Comparison of ENCODE assay signal across 11 cellular contexts in the genomic region with DNA sequence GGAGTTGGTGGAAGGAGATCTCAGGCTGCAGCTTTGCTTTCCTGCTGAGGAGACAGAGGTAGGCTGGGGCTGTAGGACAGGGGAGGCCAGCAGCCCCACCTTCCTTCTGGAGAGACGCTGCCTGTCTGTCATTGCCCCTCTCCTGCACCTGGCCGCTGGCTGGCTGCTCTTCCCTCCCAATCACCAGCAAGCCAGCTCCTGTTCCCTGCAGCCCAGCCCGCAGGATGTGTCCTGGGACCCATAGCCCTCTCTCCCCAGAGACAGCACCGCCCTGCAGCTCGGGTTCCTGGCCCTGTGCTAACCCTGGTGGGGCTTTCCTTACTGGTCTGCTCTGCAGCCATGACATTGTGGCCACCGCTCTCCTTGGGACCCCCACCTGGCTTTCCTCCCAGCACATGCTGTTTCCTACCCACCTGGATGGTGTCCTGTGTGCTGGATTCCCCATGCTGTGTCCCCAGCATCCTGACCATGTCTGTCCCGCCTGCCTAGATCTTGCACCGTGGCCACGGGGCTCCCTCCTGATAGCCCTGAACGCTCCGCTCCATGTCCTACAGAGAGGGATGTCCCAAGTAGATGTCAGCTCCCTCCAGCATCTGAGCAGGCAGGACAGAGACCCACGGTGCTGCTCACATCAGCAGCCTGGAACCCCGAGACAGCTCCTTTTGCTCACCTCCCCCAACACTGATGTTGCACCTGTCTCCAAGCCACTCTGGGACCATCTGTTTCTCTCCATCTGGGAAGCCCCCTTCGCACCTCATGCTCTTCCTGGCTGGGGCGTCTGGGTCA. TPM values are rescaled to one million over a fixed set of nuclear protein-coding genes. Genes with fewer than 3 reads are reported as not detected.
DNase-seq lines count a peak whose midpoint lies in the region; ATAC-seq and TF ChIP-seq lines count a peak whose summit lies in the region.
"Had no signal": no experiment of that assay in that cellular context is flagged by ENCODE, and none has a peak within 500 bp of the region (broad histone marks: within the 10 kb centered on the region; RNA-seq: fewer than 3 reads in every experiment).

No MANE protein-coding gene starts in this region.

- POLR2A ChIA-PET in WTC11 (lab: Charles Lee), result no interaction called here

- no peak overlapping the region for H3K9ac ChIP-seq in iPS-18a (ENCODE audit: low read length)

- H3K27ac Mint-ChIP-seq in activated CD8-positive, alpha-beta memory T cell treated with anti-CD3 and anti-CD28 coated beads, Interleukin-2, amount 10 ng/mL, durations not matched to agents 7 days and 5 days, result peak overlapping the region; percentile 12
- 0 out of 2 replicates have a peak overlapping the region, but pooled peaks have one; percentile 15 for H3K27ac Mint-ChIP-seq in WTC11
- peak overlapping the region; percentile 71 for H3K27ac Mint-ChIP-seq in stimulated activated effector memory CD8-positive, alpha-beta T cell treated with anti-CD3 and anti-CD28 coated beads, Interleukin-12 subunit alpha, Interleukin-12 subunit beta, amount 100 ng/mL, for 72 hours

- peaks cover 4% of the 10 kb centered on the region for H3K36me3 ChIP-seq in iPS-18a (ENCODE audit: control insufficient read depth, low read depth, low read length)
- peaks cover 0 to under 1% (median 0%) of the 10 kb centered on the region in 9 donors for H3K36me3 ChIP-seq in heart right ventricle
- H3K36me3 ChIP-seq: suprapubic skin had no signal

- no peaks in the 10 kb centered on the region for H3K9me3 Mint-ChIP-seq in activated CD8-positive, alpha-beta memory T cell treated with anti-CD3 and anti-CD28 coated beads, Interleukin-2, amount 10 ng/mL, durations not matched to agents 7 days and 5 days (ENCODE audit: low read depth)
- H3K9me3 Mint-ChIP-seq in WTC11, result no peaks in the 10 kb centered on the region
- H3K9me3 Mint-ChIP-seq in stimulated activated effector memory CD8-positive, alpha-beta T cell treated with anti-CD3 and anti-CD28 coated beads, Interleukin-12 subunit alpha, Interleukin-12 subunit beta, amount 100 ng/mL, for 72 hours, result no peaks in the 10 kb centered on the region

- peak overlapping the region; percentile 73 for H3K4me3 ChIP-seq in iPS-18a (ENCODE audit: low read length)
- peak overlapping the region in 5 of 10 donors; percentile 64 to 85 (median 72) for H3K4me3 ChIP-seq in heart right ventricle

- WGBS in heart right ventricle, 2 donors, result 85 to 86% methylated on average over 15 of the region's 15 CpGs

- H3K27me3 ChIP-seq in iPS-18a (ENCODE audit: control insufficient read depth, insufficient read depth, low read length) (peaks cover 12% of the 10 kb centered on the region), heart right ventricle (peaks cover 0 to 17% (median 0%) of the 10 kb centered on the region in 7 donors)
- H3K27me3 ChIP-seq: suprapubic skin had no signal

- H3K36me3 Mint-ChIP-seq in activated CD8-positive, alpha-beta memory T cell treated with anti-CD3 and anti-CD28 coated beads, Interleukin-2, amount 10 ng/mL, durations not matched to agents 7 days and 5 days, result no peaks in the 10 kb centered on the region
- peaks cover 6% of the 10 kb centered on the region for H3K36me3 Mint-ChIP-seq in WTC11
- peaks cover 25% of the 10 kb centered on the region for H3K36me3 Mint-ChIP-seq in stimulated activated effector memory CD8-positive, alpha-beta T cell treated with anti-CD3 and anti-CD28 coated beads, Interleukin-12 subunit alpha, Interleukin-12 subunit beta, amount 100 ng/mL, for 72 hours

- DNase-seq in activated CD8-positive, alpha-beta memory T cell treated with anti-CD3 and anti-CD28 coated beads, Interleukin-2, amount 10 ng/mL, durations not matched to agents 7 days and 5 days, result no peak
- no peak for DNase-seq in activated CD8-positive, alpha-beta memory T cell treated with anti-CD3 and anti-CD28 coated beads, Interleukin-2, amount 50 U/mL, for 48 hours
- no peak for DNase-seq in WTC11 (ENCODE audit: low spot score)
- no peak for DNase-seq in stimulated activated effector memory CD8-positive, alpha-beta T cell treated with anti-CD3 and anti-CD28 coated beads, Interleukin-12 subunit alpha, Interleukin-12 subunit beta, amount 100 ng/mL, for 72 hours (ENCODE audit: low spot score in 2 of 2)
- DNase-seq in heart right ventricle, result no peak
- DNase-seq: effector CD4-positive, alpha-beta T cell; T1000 had no signal

- CTCF ChIA-PET in activated CD8-positive, alpha-beta memory T cell treated with anti-CD3 and anti-CD28 coated beads, Interleukin-2, amount 10 ng/mL, durations not matched to agents 7 days and 5 days (lab: Charles Lee), result interaction anchor here (0.8 to 1.6 kb wide), 5 partner anchors 9 to 72 kb away, joined by 3 to 8 read pairs (median 3); no protein-coding TSS in a partner anchor
- CTCF ChIA-PET in WTC11 (lab: Charles Lee), result interaction anchor here (0.7 to 1.2 kb wide), 4 partner anchors 12 to 62 kb away, joined by 3 read pairs; no protein-coding TSS in a partner anchor

- intact Hi-C loops in heart right ventricle (cut with DNase I), result loop anchor here in 1 of 10 donors (10.0 kb wide), 1 partner anchor 66 kb away; the partner anchor contains the start of gene CRIP1

- H3K4me3 Mint-ChIP-seq in activated CD8-positive, alpha-beta memory T cell treated with anti-CD3 and anti-CD28 coated beads, Interleukin-2, amount 10 ng/mL, durations not matched to agents 7 days and 5 days, result peak overlapping the region; percentile 54
- peak overlapping the region; percentile 65 for H3K4me3 Mint-ChIP-seq in WTC11
- peak overlapping the region; percentile 52 for H3K4me3 Mint-ChIP-seq in stimulated activated effector memory CD8-positive, alpha-beta T cell treated with anti-CD3 and anti-CD28 coated beads, Interleukin-12 subunit alpha, Interleukin-12 subunit beta, amount 100 ng/mL, for 72 hours

- H3K4me1 ChIP-seq in iPS-18a (ENCODE audit: control insufficient read depth, low read depth, low read length) (no peaks in the 10 kb centered on the region), heart right ventricle (peaks cover 17 to 61% (median 55%) of the 10 kb centered on the region in 9 donors)

- no peak for ATAC-seq in activated CD8-positive, alpha-beta memory T cell treated with anti-CD3 and anti-CD28 coated beads, Interleukin-2, amount 10 ng/mL, durations not matched to agents 7 days and 5 days
- ATAC-seq in WTC11 (no peak), heart right ventricle (no peak), HG02763 (IDR thresholded peaks at IDR 0.05; ENCODE audit: unreplicated experiment) (no peak), GM21528 (IDR thresholded peaks at IDR 0.05; ENCODE audit: low FRiP score, unreplicated experiment) (no peak)
- ATAC-seq in stimulated activated effector memory CD8-positive, alpha-beta T cell treated with anti-CD3 and anti-CD28 coated beads, Interleukin-12 subunit alpha, Interleukin-12 subunit beta, amount 100 ng/mL, for 72 hours, result no peak

- peaks cover 15% of the 10 kb centered on the region for H3K27me3 Mint-ChIP-seq in activated CD8-positive, alpha-beta memory T cell treated with anti-CD3 and anti-CD28 coated beads, Interleukin-2, amount 10 ng/mL, durations not matched to agents 7 days and 5 days
- H3K27me3 Mint-ChIP-seq in WTC11 (ENCODE audit: low read depth), result peaks cover 35% of the 10 kb centered on the region

- H3K9me3 ChIP-seq in iPS-18a (ENCODE audit: control insufficient read depth, low read depth, low read length) (no peaks in the 10 kb centered on the region), heart right ventricle (no peaks in the 10 kb centered on the region)
- H3K9me3 ChIP-seq: suprapubic skin had no signal

- no peak for TF ChIP-seq CTCF in WTC11 (IDR thresholded peaks at IDR 0.05)
- no peak for TF ChIP-seq CTCF in heart right ventricle (IDR thresholded peaks at IDR 0.05)

- peaks cover 32% of the 10 kb centered on the region for H3K4me1 Mint-ChIP-seq in activated CD8-positive, alpha-beta memory T cell treated with anti-CD3 and anti-CD28 coated beads, Interleukin-2, amount 10 ng/mL, durations not matched to agents 7 days and 5 days
- H3K4me1 Mint-ChIP-seq in WTC11, result peaks cover 22% of the 10 kb centered on the region
- peaks cover 33% of the 10 kb centered on the region for H3K4me1 Mint-ChIP-seq in stimulated activated effector memory CD8-positive, alpha-beta T cell treated with anti-CD3 and anti-CD28 coated beads, Interleukin-12 subunit alpha, Interleukin-12 subunit beta, amount 100 ng/mL, for 72 hours

- H3K27ac ChIP-seq in iPS-18a (ENCODE audit: low read length) (no peak overlapping the region), heart right ventricle (peak overlapping the region in 2 of 10 donors; percentile 56 to 86)

TF ChIP-seq in WTC11, 78 proteins besides CTCF, POLR2A, EP300 and RAD21 (continues in another document):
- TF ChIP-seq ZNF219 (CRISPR knock-in tag; IDR thresholded peaks at IDR 0.05; ENCODE audit: borderline replicate concordance) (no peak), CREB1 (CRISPR knock-in tag; IDR thresholded peaks at IDR 0.05) (no peak), ATF1 (CRISPR knock-in tag; IDR thresholded peaks at IDR 0.05) (no peak), ZNF423 (CRISPR knock-in tag; IDR thresholded peaks at IDR 0.05) (no peak), HMGA2 (CRISPR knock-in tag; IDR thresholded peaks at IDR 0.05) (no peak)

RNA-seq across cellular contexts. Expression of gene MTA1, which starts 1.2 kb away (rescaled TPM):
- 100 to 1,000 TPM; 134 to 141 TPM for total RNA-seq in activated CD8-positive, alpha-beta memory T cell treated with anti-CD3 and anti-CD28 coated beads, Interleukin-2, amount 10 ng/mL, durations not matched to agents 7 days and 5 days
- 248 to 279 TPM (median 251 TPM) in 3 replicates for total RNA-seq in WTC11 (2021)
- 100 to 1,000 TPM; 104 to 209 (median 133) TPM for total RNA-seq in heart right ventricle
- 100 to 1,000 TPM in 1 of 2 donors, 10 to 100 TPM in 1; 94.4 to 250 TPM for polyA plus RNA-seq in heart right ventricle

RNA-seq across cellular contexts. Expression of gene TEX22, which starts 20.1 kb away (rescaled TPM):
- total RNA-seq in activated CD8-positive, alpha-beta memory T cell treated with anti-CD3 and anti-CD28 coated beads, Interleukin-2, amount 10 ng/mL, durations not matched to agents 7 days and 5 days, result 1 to 10 TPM; 3.4 to 3.7 TPM
- total RNA-seq in WTC11 (2021), result 0.55 to 2.2 TPM (median 0.87 TPM) in 3 replicates
- total RNA-seq in heart right ventricle, result 1 to 10 TPM in 4 of 10 donors, under 1 TPM in 4, not detected in 2; 0.42 to 2.0 (median 1.00) TPM
- polyA plus RNA-seq in heart right ventricle, result under 1 TPM; 0.07 to 0.22 TPM

RNA-seq across cellular contexts. Expression of gene CRIP2, which starts 56.2 kb away (rescaled TPM):
- total RNA-seq in activated CD8-positive, alpha-beta memory T cell treated with anti-CD3 and anti-CD28 coated beads, Interleukin-2, amount 10 ng/mL, durations not matched to agents 7 days and 5 days, result under 1 TPM in 1 of 2 experiments, not detected in 1; 0.68 TPM
- 4.6 to 5.4 TPM (median 5.0 TPM) in 3 replicates for total RNA-seq in WTC11 (2021)
- 1,000 to 10,000 TPM in 3 of 10 donors, 100 to 1,000 TPM in 7; 731 to 1,223 (median 884) TPM for total RNA-seq in heart right ventricle
- 1,000 to 10,000 TPM; 1,120 to 1,194 TPM for polyA plus RNA-seq in heart right ventricle

Comparison
In these comparisons a context has a peak if more than half of its experiments do, and no peak if none do; other contexts are left out.
1. H3K27ac Mint-ChIP-seq: peak in every context shown above with its lines; median percentile 71 in stimulated activated effector memory CD8-positive, alpha-beta T cell treated with anti-CD3 and anti-CD28 coated beads, Interleukin-12 subunit alpha, Interleukin-12 subunit beta, amount 100 ng/mL, for 72 hours; 15 in WTC11; 12 in activated CD8-positive, alpha-beta memory T cell treated with anti-CD3 and anti-CD28 coated beads, Interleukin-2, amount 10 ng/mL, durations not matched to agents 7 days and 5 days.
2. RNA of gene CRIP2, which starts 56.2 kb away (total RNA-seq): 731 to 1,223 TPM in heart right ventricle; 4.6 to 5.4 TPM in WTC11 and 0.68 TPM in activated CD8-positive, alpha-beta memory T cell treated with anti-CD3 and anti-CD28 coated beads, Interleukin-2, amount 10 ng/mL, durations not matched to agents 7 days and 5 days; every median in the first group is over 100 times any median in the second.
3. Peak in every context shown above with its lines, with median percentiles within 50 percentile points of each other: H3K4me3 Mint-ChIP-seq.